22 cellular contexts compared by ENCODE assay signal in the genomic region with DNA sequence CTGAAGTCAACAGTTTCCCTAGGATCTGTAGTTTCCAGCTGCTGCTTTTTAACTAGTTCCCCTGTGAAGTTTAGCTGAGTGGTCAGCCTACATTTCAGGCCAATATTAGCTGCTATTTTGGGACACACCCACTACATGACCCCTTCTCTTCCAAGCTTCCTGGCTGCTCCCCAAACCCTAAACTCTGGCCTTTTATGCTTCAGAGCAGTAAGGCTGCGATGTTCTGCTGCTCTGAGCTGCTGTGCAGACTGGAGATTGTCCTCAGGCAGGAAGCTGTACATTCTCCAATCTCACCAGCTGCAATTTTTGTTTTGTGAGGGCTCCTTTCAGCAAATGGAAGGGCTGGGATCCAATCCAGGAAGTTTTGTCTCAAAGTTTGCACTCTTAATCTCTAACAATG. TPM values are rescaled to one million over a fixed set of nuclear protein-coding genes. Genes with fewer than 3 reads are reported as not detected.
"Had no signal": no experiment of that assay in that cellular context is flagged by ENCODE, and none has a peak within 500 bp of the region (broad histone marks: within the 10 kb centered on the region; RNA-seq: fewer than 3 reads in every experiment).

No MANE protein-coding gene starts in this region.

- H3K4me3 ChIP-seq: esophagus squamous epithelium, neural progenitor cell, psoas muscle, tibial nerve had no signal

- H3K36me3 ChIP-seq: esophagus squamous epithelium, neural progenitor cell, tibial nerve had no signal

- H3K27ac ChIP-seq: epithelial cell of prostate, esophagus squamous epithelium, neural progenitor cell, parathyroid adenoma, psoas muscle, tibial nerve had no signal

- H3K36me3 Mint-ChIP-seq: naive thymus-derived CD8-positive, alpha-beta T cell; neural progenitor cell had no signal

- H3K4me1 ChIP-seq: neural progenitor cell, parathyroid adenoma, psoas muscle had no signal

- ATAC-seq: activated T-cell treated with anti-CD3 and anti-CD28 coated beads, Interleukin-2, amount 50 U/mL, for 4 hours; activated T-helper 17 cell treated with anti-CD3 and anti-CD28 coated beads, Interleukin-2, amount 50 U/mL, for 72 hours; naive thymus-derived CD8-positive, alpha-beta T cell; psoas muscle had no signal

- H3K9me3 ChIP-seq: esophagus squamous epithelium, psoas muscle, tibial nerve had no signal

- DNase-seq: activated CD4-positive, alpha-beta memory T cell treated with anti-CD3 and anti-CD28 coated beads, Interleukin-2, amount 10 ng/mL, durations not matched to agents 7 days and 5 days; activated CD4-positive, alpha-beta T cell treated with anti-CD3 and anti-CD28 coated beads, Interleukin-2, amount 10 ng/mL, durations not matched to agents 7 days and 5 days; activated CD4-positive, CD25-positive, alpha-beta regulatory T cell treated with anti-CD3 and anti-CD28 coated beads, Interleukin-2, amount 50 U/mL, for 72 hours; activated CD8-positive, alpha-beta memory T cell treated with anti-CD3 and anti-CD28 coated beads, Interleukin-2, amount 50 U/mL, for 48 hours; activated gamma-delta T cell treated with Interleukin-2 at 50 U/mL for 16 hours; activated naive CD4-positive, alpha-beta T cell treated with anti-CD3 and anti-CD28 coated beads, Interleukin-2, amount 50 U/mL, for 16 hours; activated T-cell treated with anti-CD3 and anti-CD28 coated beads, Interleukin-2, amount 50 U/mL, for 4 hours; effector CD8-positive, alpha-beta T cell; esophagus squamous epithelium; foreskin melanocyte; naive thymus-derived CD8-positive, alpha-beta T cell; occipital lobe; psoas muscle; stimulated activated CD4-positive, alpha-beta T cell treated with anti-CD3 and anti-CD28 coated beads, Interleukin-2, amount 100 ng/mL, for 48 hours; stimulated activated naive CD4-positive, alpha-beta T cell treated with Interleukin-2 at 50 U/mL for 16 hours had no signal

- H3K27ac Mint-ChIP-seq: activated CD4-positive, alpha-beta memory T cell treated with anti-CD3 and anti-CD28 coated beads, Interleukin-2, amount 10 ng/mL, durations not matched to agents 7 days and 5 days; activated CD4-positive, alpha-beta T cell treated with anti-CD3 and anti-CD28 coated beads, Interleukin-2, amount 10 ng/mL, durations not matched to agents 7 days and 5 days; activated T-helper 17 cell treated with anti-CD3 and anti-CD28 coated beads, Interleukin-2, amount 50 U/mL, for 72 hours; naive thymus-derived CD8-positive, alpha-beta T cell; neural progenitor cell had no signal

- H3K27me3 ChIP-seq: esophagus squamous epithelium, neural progenitor cell, tibial nerve had no signal

- H3K27me3 Mint-ChIP-seq: activated CD4-positive, alpha-beta memory T cell treated with anti-CD3 and anti-CD28 coated beads, Interleukin-2, amount 10 ng/mL, durations not matched to agents 7 days and 5 days; activated CD4-positive, alpha-beta T cell treated with anti-CD3 and anti-CD28 coated beads, Interleukin-2, amount 10 ng/mL, durations not matched to agents 7 days and 5 days had no signal

- H3K4me1 Mint-ChIP-seq: activated T-helper 17 cell treated with anti-CD3 and anti-CD28 coated beads, Interleukin-2, amount 50 U/mL, for 72 hours; naive thymus-derived CD8-positive, alpha-beta T cell; neural progenitor cell had no signal

- H3K9me3 Mint-ChIP-seq: activated CD4-positive, alpha-beta memory T cell treated with anti-CD3 and anti-CD28 coated beads, Interleukin-2, amount 10 ng/mL, durations not matched to agents 7 days and 5 days; activated CD4-positive, alpha-beta T cell treated with anti-CD3 and anti-CD28 coated beads, Interleukin-2, amount 10 ng/mL, durations not matched to agents 7 days and 5 days; activated T-cell treated with anti-CD3 and anti-CD28 coated beads, Interleukin-2, amount 50 U/mL, for 4 hours; activated T-helper 17 cell treated with anti-CD3 and anti-CD28 coated beads, Interleukin-2, amount 50 U/mL, for 72 hours; neural progenitor cell had no signal

- H3K9ac ChIP-seq: neural progenitor cell, parathyroid adenoma had no signal

- H3K4me3 Mint-ChIP-seq: activated CD4-positive, alpha-beta memory T cell treated with anti-CD3 and anti-CD28 coated beads, Interleukin-2, amount 10 ng/mL, durations not matched to agents 7 days and 5 days; activated CD4-positive, alpha-beta T cell treated with anti-CD3 and anti-CD28 coated beads, Interleukin-2, amount 10 ng/mL, durations not matched to agents 7 days and 5 days; activated T-cell treated with anti-CD3 and anti-CD28 coated beads, Interleukin-2, amount 50 U/mL, for 4 hours; activated T-helper 17 cell treated with anti-CD3 and anti-CD28 coated beads, Interleukin-2, amount 50 U/mL, for 72 hours; naive thymus-derived CD8-positive, alpha-beta T cell; neural progenitor cell had no signal

RNA-seq across cellular contexts. Expression of gene WDR72, which starts 48.0 kb away (rescaled TPM):
- total RNA-seq: activated CD4-positive, alpha-beta memory T cell treated with anti-CD3 and anti-CD28 coated beads, Interleukin-2, amount 10 ng/mL, durations not matched to agents 7 days and 5 days; activated CD4-positive, alpha-beta T cell treated with anti-CD3 and anti-CD28 coated beads, Interleukin-2, amount 10 ng/mL, durations not matched to agents 7 days and 5 days; dermis microvascular lymphatic vessel endothelial cell; glomerular endothelial cell; naive thymus-derived CD8-positive, alpha-beta T cell; psoas muscle; tibial nerve had no signal
